Comparison of ENCODE assay signal across 13 cellular contexts in the genomic region with DNA sequence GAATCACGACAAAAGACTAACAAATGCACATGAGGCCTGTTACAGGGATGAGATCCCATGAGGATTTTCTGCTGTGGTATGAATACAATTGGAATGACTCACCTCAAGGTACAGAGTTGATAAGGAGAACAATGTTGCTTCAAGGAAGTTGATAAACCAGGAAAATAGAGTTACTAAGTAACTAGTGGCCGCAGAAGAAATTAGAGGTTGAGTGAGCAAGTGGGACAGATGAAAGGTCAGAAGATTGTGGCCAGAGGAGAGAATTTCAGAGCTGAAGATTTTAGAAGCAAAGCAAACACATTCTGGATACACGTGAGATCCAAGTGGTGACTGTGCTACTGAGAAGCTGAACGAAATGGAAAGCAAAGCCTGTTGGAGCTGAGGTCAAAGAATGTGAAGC.
DNase-seq lines count a peak whose midpoint lies in the region; ATAC-seq, FAIRE-seq and TF ChIP-seq lines count a peak whose summit lies in the region.
"Had no signal": no experiment of that assay in that cellular context is flagged by ENCODE, and none has a peak within 500 bp of the region (broad histone marks: within the 10 kb centered on the region; RNA-seq: fewer than 3 reads in every experiment).

No MANE protein-coding gene starts in this region.

- ATAC-seq in RWPE2 (ENCODE audit: low read depth) (peak; percentile 74), foreskin keratinocyte (peak; percentile 78), psoas muscle (no peak), HG03442 (IDR thresholded peaks at IDR 0.05; ENCODE audit: unreplicated experiment) (no peak)

- H3K4me3 ChIP-seq in RWPE2 (ENCODE audit: severe bottlenecking), result no peak overlapping the region
- H3K4me3 ChIP-seq in psoas muscle, result no peak overlapping the region

- H3K27ac ChIP-seq in RWPE2 (ENCODE audit: poor library complexity, severe bottlenecking), result no peak overlapping the region
- H3K27ac ChIP-seq in foreskin keratinocyte, result no peak overlapping the region
- H3K27ac ChIP-seq in psoas muscle, result peak overlapping the region; percentile 53

- WGBS in psoas muscle, 3 donors, result 42 to 50% (median 44%) methylated on average over 4 of the region's 4 CpGs

- FAIRE-seq in GM19239 (lab: Jason Lieb, UNC) (peak; percentile 54), GM12891 (lab: Jason Lieb, UNC) (no peak)

- H3K4me1 ChIP-seq in RWPE2 (ENCODE audit: insufficient read depth, poor library complexity, severe bottlenecking) (peaks cover 7% of the 10 kb centered on the region), foreskin keratinocyte (peaks cover 16% of the 10 kb centered on the region), psoas muscle (peaks cover 37% of the 10 kb centered on the region)

- DNase-seq in GM19239 (ENCODE audit: insufficient read length, low spot score) (no peak), RWPE2 (ENCODE audit: low spot score) (no peak), foreskin keratinocyte (peak; percentile 55 to 72), psoas muscle (no peak), NCI-H2227 (lab: John Stamatoyannopoulos, UW; ENCODE audit: unreplicated experiment) (no peak), foreskin melanocyte (no peak), GM12891 (ENCODE audit: insufficient read length, low spot score) (no peak)
- DNase-seq: activated naive CD4-positive, alpha-beta T cell treated with anti-CD3 and anti-CD28 coated beads for 36 hours; erythroblast; mammary epithelial cell; NCI-H1048; stimulated activated naive CD4-positive, alpha-beta T cell had no signal

- H3K27me3 ChIP-seq in RWPE2 (ENCODE audit: insufficient read depth, poor library complexity, severe bottlenecking) (no peaks in the 10 kb centered on the region), foreskin keratinocyte (no peaks in the 10 kb centered on the region), psoas muscle (ENCODE audit: insufficient read depth in 3 of 3, low read length in 2 of 3) (no peaks in the 10 kb centered on the region)

- intact Hi-C loops in psoas muscle (cut with DNase I), result no loop called here

- no peaks in the 10 kb centered on the region for H3K36me3 ChIP-seq in RWPE2 (ENCODE audit: low read depth)
- H3K36me3 ChIP-seq in psoas muscle (ENCODE audit: insufficient read depth in 1 of 2, low read depth in 1 of 2), result peaks cover 0 to 6% of the 10 kb centered on the region in 2 donors

- no peak for TF ChIP-seq CTCF in RWPE2 (IDR thresholded peaks at IDR 0.05; ENCODE audit: poor library complexity, severe bottlenecking)
- no peak for TF ChIP-seq CTCF in foreskin keratinocyte (conservative IDR thresholded peaks at IDR 0.05)
- no peak for TF ChIP-seq CTCF in psoas muscle (IDR thresholded peaks at IDR 0.05)

- TF ChIP-seq POLR2A in GM12891 (IDR thresholded peaks at IDR 0.05; ENCODE audit: low read depth, low read length), result no peak

- H3K9me3 ChIP-seq in RWPE2 (ENCODE audit: severe bottlenecking) (no peaks in the 10 kb centered on the region), psoas muscle (no peaks in the 10 kb centered on the region)

TF ChIP-seq in GM12891, 5 proteins besides CTCF, POLR2A, EP300 and RAD21:
- no peak for TF ChIP-seq SPI1 (IDR thresholded peaks at IDR 0.05; ENCODE audit: low read depth, low read length)

Comparison
In these comparisons a context has a peak if more than half of its experiments do, and no peak if none do; other contexts are left out.
1. DNase-seq: peak in foreskin keratinocyte (2 of 2); none in GM19239 (single experiment), RWPE2 (single experiment), psoas muscle (0 of 2), NCI-H2227 (single experiment), foreskin melanocyte (single experiment) and GM12891 (single experiment).
2. ATAC-seq: peak in RWPE2 (single experiment) and foreskin keratinocyte (single experiment); none in psoas muscle (0 of 4) and HG03442 (single experiment).